Comparison of ENCODE assay signal across 1 cellular context in the genomic region with DNA sequence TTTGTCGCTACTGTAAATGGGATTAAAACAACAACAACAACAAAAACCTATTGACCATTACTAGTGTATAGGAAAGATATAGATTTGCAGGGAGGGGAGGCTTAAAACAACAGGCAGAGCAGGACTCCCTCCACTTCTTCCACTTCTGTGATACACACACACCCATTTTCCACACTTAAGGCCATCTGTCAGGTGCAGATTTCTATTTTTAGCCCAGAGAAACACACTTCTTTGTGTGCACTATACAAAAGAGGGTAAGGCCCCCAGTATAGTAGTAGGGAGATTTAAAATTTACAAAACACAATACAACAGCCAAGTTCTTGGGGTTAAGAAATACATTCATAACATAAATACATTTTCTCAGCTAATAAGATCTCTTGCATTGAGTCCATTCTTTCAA.
TF ChIP-seq lines count a peak whose summit lies in the region.

No MANE protein-coding gene starts in this region.

TF ChIP-seq in H1, 55 proteins besides CTCF, POLR2A, EP300 and RAD21:
- TF ChIP-seq JUN (IDR thresholded peaks at IDR 0.05; ENCODE audit: low read depth, low read length) (no peak), CEBPB (IDR thresholded peaks at IDR 0.05; ENCODE audit: low read depth, low read length) (no peak), SP2 (IDR thresholded peaks at IDR 0.05; ENCODE audit: low read length) (no peak), SIX5 (IDR thresholded peaks at IDR 0.05; ENCODE audit: low read depth, low read length) (no peak), ATF3 (IDR thresholded peaks at IDR 0.05; ENCODE audit: insufficient read depth, low read depth, low read length) (no peak), TAF1 (IDR thresholded peaks at IDR 0.05; ENCODE audit: low read depth, low read length) (no peak), TAF7 (optimal IDR thresholded peaks at IDR 0.05; ENCODE audit: borderline replicate concordance, low read depth, low read length) (no peak), RXRA (IDR thresholded peaks at IDR 0.05; ENCODE audit: insufficient read depth, low read depth, low read length) (no peak), SIN3A (conservative IDR thresholded peaks at IDR 0.05 in 1 of 2, IDR thresholded peaks at IDR 0.05 in 1 of 2; ENCODE audit: low read depth in 1 of 2, low read length in 2 of 2) (no peak), SRF (IDR thresholded peaks at IDR 0.05; ENCODE audit: low read depth, low read length) (no peak), CHD1 (IDR thresholded peaks at IDR 0.05; ENCODE audit: low read depth, low read length) (no peak)
